In genomic region chr1:9428601-9429368, GRCh38 we compare ENCODE assay signal across 8 cellular contexts.
DNase-seq lines count a peak whose midpoint lies in the region; ATAC-seq and TF ChIP-seq lines count a peak whose summit lies in the region.

No MANE protein-coding gene starts in this region.

- H3K4ac ChIP-seq in IMR-90 (ENCODE audit: low read depth, low read length) = peak overlapping the region; percentile 92

- H3K4me2 ChIP-seq in IMR-90 (ENCODE audit: low read depth, low read length) (peak overlapping the region; percentile 90), OCI-LY7 (ENCODE audit: low read length) (peak overlapping the region; percentile 99)

- H3K9me3 ChIP-seq in IMR-90 (ENCODE audit: control insufficient read depth, insufficient read depth, low read length) (no peaks in the 10 kb centered on the region), OCI-LY7 (ENCODE audit: low read length) (no peaks in the 10 kb centered on the region)

- peak overlapping the region; percentile 66 for H3K9ac ChIP-seq in IMR-90 (ENCODE audit: low read depth, low read length)

- peaks cover 0 to 5% of the 10 kb centered on the region in 2 experiments; a peak in 1 of 4 replicates for H3K79me1 ChIP-seq in IMR-90 (ENCODE audit: low read depth in 1 of 2, low read length in 2 of 2)

- H4K91ac ChIP-seq in IMR-90 (ENCODE audit: insufficient read depth, low read depth, low read length) = peak overlapping the region; percentile 64

- POLR2A ChIA-PET in IMR-90 (lab: Charles Lee; ENCODE audit: unreplicated experiment) (no interaction called here), OCI-LY7 (lab: Charles Lee) (interaction anchor here (0.6 to 2.3 kb wide), 4 partner anchors 10 to 35 kb away, joined by 3 to 13 read pairs (median 4); no protein-coding TSS in a partner anchor)

- no peaks in the 10 kb centered on the region; the same call in 1 of the 2 replicates for H3K27me3 ChIP-seq in IMR-90 (ENCODE audit: control insufficient read depth, insufficient read depth, low read length)

- H2AFZ ChIP-seq in IMR-90 (replicated peaks; ENCODE audit: low read length, poor library complexity) = peak overlapping the region; percentile 97
- peak overlapping the region; percentile 51; the same call in 1 of the 2 replicates for H2AFZ ChIP-seq in OCI-LY7 (ENCODE audit: low read length)

- peak overlapping the region; percentile 41; the same call in 1 of the 2 replicates for H2AK5ac ChIP-seq in IMR-90 (ENCODE audit: low read depth, low read length)

- TF ChIP-seq CTCF in IMR-90 (conservative IDR thresholded peaks at IDR 0.05; ENCODE audit: low read depth, low read length) (0 out of 2 replicates have a peak, but pooled peaks have one; percentile 7), OCI-LY7 (conservative IDR thresholded peaks at IDR 0.05; ENCODE audit: low read length) (peak; percentile 58; the same call in 1 of the 2 replicates), epithelial cell of esophagus (IDR thresholded peaks at IDR 0.05; ENCODE audit: insufficient read depth, low read depth, low read length, missing control alignments) (no peak)

- H3K23ac ChIP-seq in IMR-90 (ENCODE audit: low read depth, low read length) = peak overlapping the region; percentile 80; the same call in 1 of the 2 replicates

- peak overlapping the region; percentile 97 to 99 for H4K8ac ChIP-seq in IMR-90 (ENCODE audit: low read depth in 2 of 2, low read length in 2 of 2)

- H3K4me3 ChIP-seq in IMR-90 (ENCODE audit: insufficient read depth, low read depth, low read length) (peak overlapping the region; percentile 73), OCI-LY7 (ENCODE audit: low read depth, low read length, poor library complexity, severe bottlenecking) (peak overlapping the region; percentile 69), epithelial cell of esophagus (ENCODE audit: low read length) (peak overlapping the region; percentile 84)

- no peaks in the 10 kb centered on the region for H3K9me2 ChIP-seq in OCI-LY7 (ENCODE audit: insufficient read depth, low read length)

- peaks cover 4% of the 10 kb centered on the region; the same call in 1 of the 2 replicates for H3K9me1 ChIP-seq in IMR-90 (ENCODE audit: insufficient read depth, low read length)

- ATAC-seq in GM21528 (IDR thresholded peaks at IDR 0.05; ENCODE audit: low FRiP score, unreplicated experiment) (peak; percentile 77), IMR-90 (ENCODE audit: low read depth) (peak; percentile 100)

- peak overlapping the region; percentile 17; the same call in 1 of the 3 replicates for H2BK15ac ChIP-seq in IMR-90 (ENCODE audit: low read depth, low read length)

- CTCF ChIA-PET in IMR-90 (lab: Yijun Ruan, JAX) = interaction anchor here (1.0 kb wide), 1 partner anchor 10 kb away, joined by 3 read pairs; no protein-coding TSS in a partner anchor
- CTCF ChIA-PET in OCI-LY7 (lab: Charles Lee; ENCODE audit: unreplicated experiment) = interaction anchor here (0.8 to 1.0 kb wide), 2 partner anchors 16 to 44 kb away, joined by 3 to 7 read pairs; no protein-coding TSS in a partner anchor

- peak; percentile 63; the same call in 1 of the 2 replicates for TF ChIP-seq POLR2A in IMR-90 (IDR thresholded peaks at IDR 0.05; ENCODE audit: low read depth, low read length)

- dilution Hi-C loops in IMR-90 (cut with HindIII; ENCODE audit: low sequenced_read_pairs, unreplicated experiment) = no loop called here

- intact Hi-C loops in IMR-90 (cut with micrococcal nuclease) (no loop called here), OCI-LY7 (cut with micrococcal nuclease; ENCODE audit: unreplicated experiment) (loop anchor here (2.0 to 10.0 kb wide), 2 partner anchors 136 to 904 kb away; partner anchors contain the start of gene SPSB1)

- peak overlapping the region; percentile 95 for H4K5ac ChIP-seq in IMR-90 (ENCODE audit: low read depth, low read length)

- H2AK9ac ChIP-seq in IMR-90 (replicated peaks; ENCODE audit: low read depth, low read length, poor library complexity) = peak overlapping the region; percentile 66

- H3K27ac ChIP-seq in IMR-90 (ENCODE audit: insufficient read depth, low read length) (peak overlapping the region; percentile 32), OCI-LY7 (ENCODE audit: low read depth, low read length, poor library complexity, severe bottlenecking) (peak overlapping the region; percentile 95)

- peak overlapping the region; percentile 18; the same call in 1 of the 2 replicates for H2BK20ac ChIP-seq in IMR-90 (ENCODE audit: low read depth, low read length)

- no peaks in the 10 kb centered on the region; the same call in 1 of the 2 replicates for H3K79me2 ChIP-seq in OCI-LY7 (ENCODE audit: insufficient read depth, low read depth, low read length)

- BruUV-seq in IMR-90 (replicated peaks; lab: Mats Ljungman, UMichigan) = no TSS peak
- BruUV-seq in OCI-LY7 (replicated peaks; lab: Mats Ljungman, UMichigan) = no TSS peak

- in situ Hi-C loops in IMR-90 (cut with MboI; ENCODE audit: low sequenced_read_pairs) = no loop called here

- H4K20me1 ChIP-seq in IMR-90 (ENCODE audit: insufficient read depth, low read length) (no peaks in the 10 kb centered on the region), OCI-LY7 (ENCODE audit: insufficient read depth, low read length) (no peaks in the 10 kb centered on the region)

- H3K18ac ChIP-seq in IMR-90 (ENCODE audit: low read depth, low read length) = no peak overlapping the region; the same call in 1 of the 2 replicates

- H3K36me3 ChIP-seq in IMR-90 (ENCODE audit: control insufficient read depth, insufficient read depth, low read length) (no peaks in the 10 kb centered on the region), OCI-LY7 (ENCODE audit: insufficient read depth, low read length) (no peaks in the 10 kb centered on the region)

- H2BK120ac ChIP-seq in IMR-90 (ENCODE audit: low read depth, low read length) = peak overlapping the region; percentile 69

- H3K4me1 ChIP-seq in IMR-90 (ENCODE audit: control insufficient read depth, insufficient read depth, low read length) = peaks cover 4% of the 10 kb centered on the region; the same call in 1 of the 2 replicates
- peaks cover 69% of the 10 kb centered on the region for H3K4me1 ChIP-seq in OCI-LY7 (ENCODE audit: insufficient read depth, low read length, poor library complexity, severe bottlenecking)

- H2BK5ac ChIP-seq in IMR-90 (ENCODE audit: low read depth, low read length, poor library complexity, severe bottlenecking) = peak overlapping the region; percentile 37

- TF ChIP-seq RAD21 in IMR-90 (IDR thresholded peaks at IDR 0.05; ENCODE audit: low read length) = no peak; the same call in none of the 2 replicates

- peak overlapping the region; percentile 63; the same call in 1 of the 2 replicates for H3K56ac ChIP-seq in IMR-90 (ENCODE audit: extremely low read depth, insufficient read depth, low read length)

- DNase-seq in DMS 273 treated with DMSO at 0.1 percent for 48 hours (lab: John Stamatoyannopoulos, UW) = peak; percentile 97
- DNase-seq in IMR-90 = peak; percentile 99
- peak; percentile 100 for DNase-seq in OCI-LY7 (ENCODE audit: low spot score)
- DNase-seq in activated T-cell treated with anti-CD3 and anti-CD28 coated beads for 4 hours = peak; percentile 99
- peak; percentile 100 for DNase-seq in epithelial cell of esophagus (ENCODE audit: low read depth)
- DNase-seq in middle frontal gyrus (ENCODE audit: extremely low spot score, low spot score) = peak; percentile 99
- peak; percentile 99 to 100 for DNase-seq in stimulated activated CD8-positive, alpha-beta memory T cell treated with anti-CD3 and anti-CD28 coated beads, Interleukin-2, amount 100 ng/mL, for 1 hour (ENCODE audit: low read depth in 2 of 2)

- 4% methylated on average over 25 of the region's 48 CpGs; no CpG with 5 or more reads in 1 of the 2 experiments for WGBS in IMR-90 (ENCODE audit: extremely low coverage in 2 of 2, insufficient read length in 1 of 2), 2 experiments

- H3K14ac ChIP-seq in IMR-90 (replicated peaks; ENCODE audit: low read depth, low read length) = peak overlapping the region; percentile 91

TF ChIP-seq in IMR-90, 13 proteins besides CTCF, POLR2A, EP300 and RAD21:
- TF ChIP-seq USF2 (IDR thresholded peaks at IDR 0.05; ENCODE audit: low read depth, low read length) = peak; percentile 96
- TF ChIP-seq FOS (IDR thresholded peaks at IDR 0.05; ENCODE audit: low read depth, low read length) = peak; percentile 68
- TF ChIP-seq MAZ (IDR thresholded peaks at IDR 0.05; ENCODE audit: borderline replicate concordance, low read depth, low read length) = peak; percentile 83
- no peak for TF ChIP-seq CHD1 (IDR thresholded peaks at IDR 0.05; ENCODE audit: low read depth, low read length)
- 0 out of 2 replicates have a peak, but pooled peaks have one; percentile 25 for TF ChIP-seq BHLHE40 (IDR thresholded peaks at IDR 0.05; ENCODE audit: low read depth, low read length)
- 0 out of 2 replicates have a peak, but pooled peaks have one; percentile 31 for TF ChIP-seq NFE2L2 (IDR thresholded peaks at IDR 0.05; ENCODE audit: low read depth, low read length)
- no peak for TF ChIP-seq RCOR1 (IDR thresholded peaks at IDR 0.05; ENCODE audit: insufficient replicate concordance, low read length)
- TF ChIP-seq ELK1 (IDR thresholded peaks at IDR 0.05; ENCODE audit: borderline replicate concordance, low read depth, low read length) = no peak
- no peak for TF ChIP-seq RFX5 (IDR thresholded peaks at IDR 0.05; ENCODE audit: low read depth, low read length)
- no peak for TF ChIP-seq MAFK (IDR thresholded peaks at IDR 0.05; ENCODE audit: low read depth, low read length)
- TF ChIP-seq MXI1 (IDR thresholded peaks at IDR 0.05; ENCODE audit: borderline replicate concordance, low read depth, low read length) = no peak; the same call in 1 of the 2 replicates
- TF ChIP-seq SMC3 (IDR thresholded peaks at IDR 0.05; ENCODE audit: low read depth, low read length) = no peak
- TF ChIP-seq CEBPB (IDR thresholded peaks at IDR 0.05; ENCODE audit: low read depth, low read length) = peak; percentile 68

Comparison
In these comparisons a context has a peak if more than half of its experiments do, and no peak if none do; other contexts are left out.
1. Peak in every context shown above with its lines: DNase-seq, ATAC-seq, H3K4me3 ChIP-seq and H3K27ac ChIP-seq.